ENCODE assay signal across 8 cellular contexts in the genomic region with DNA sequence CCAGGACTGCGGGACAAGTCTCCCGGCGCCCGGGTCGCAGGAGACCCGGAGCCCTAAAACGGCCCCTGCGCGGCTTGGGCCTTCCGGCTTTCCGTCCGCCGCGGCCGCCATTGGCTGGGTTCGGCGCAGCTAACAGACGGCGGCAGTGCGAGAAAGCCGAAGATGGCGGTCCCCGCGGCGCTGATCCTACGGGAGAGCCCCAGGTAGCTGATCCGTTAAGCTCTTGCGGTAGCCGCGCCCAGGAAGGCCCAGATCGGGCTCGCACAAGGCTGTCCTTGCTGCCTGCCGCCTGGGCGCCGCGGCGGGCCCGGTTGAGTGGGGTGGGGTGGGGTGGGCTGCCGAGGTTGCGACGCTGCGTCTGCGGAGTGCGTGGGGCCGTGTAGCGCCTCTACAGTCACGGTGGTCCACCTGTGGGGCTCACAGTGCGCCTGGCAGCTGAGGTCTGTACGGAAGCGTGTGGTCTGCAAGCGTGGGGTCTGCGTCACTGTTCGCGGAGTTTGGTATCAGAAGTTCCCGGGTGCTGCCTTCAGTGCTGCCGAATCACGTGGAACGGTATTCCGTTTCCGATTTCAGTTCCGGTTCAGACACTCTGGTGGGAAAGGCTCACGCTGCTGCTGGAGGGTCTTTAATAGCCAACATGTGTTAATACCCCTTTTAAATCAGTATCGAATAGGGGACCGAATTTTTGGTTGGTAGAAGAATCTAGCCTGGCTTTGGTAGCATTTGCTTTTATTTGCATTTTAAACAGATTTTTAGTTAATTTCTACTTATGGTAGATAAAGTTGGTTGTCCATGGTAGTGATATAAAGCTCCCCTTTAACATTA. TPM values are rescaled to one million over a fixed set of nuclear protein-coding genes. Genes with fewer than 3 reads are reported as not detected.
DNase-seq lines count a peak whose midpoint lies in the region; ATAC-seq and TF ChIP-seq lines count a peak whose summit lies in the region.

A gene (plus strand): TSS at position 135 of the 825 bp plus-strand sequence.

- TF ChIP-seq CTCF in dorsolateral prefrontal cortex (IDR thresholded peaks at IDR 0.05 in 54 of 56, conservative IDR thresholded peaks at IDR 0.05 in 2 of 56; ENCODE audit: low read depth in 1 of 56, partially characterized antibody in 56 of 56) (peak in 13 of 56 donors; percentile 5 to 35 (median 15)), right lobe of liver (IDR thresholded peaks at IDR 0.05) (no peak)

- intact Hi-C loops in dorsolateral prefrontal cortex (cut with DNase I) (no loop called here), right lobe of liver (cut with DNase I) (no loop called here)

- TF ChIP-seq POLR2A in right lobe of liver (IDR thresholded peaks at IDR 0.05): peak; percentile 69

- no peaks in the 10 kb centered on the region for H3K9me3 ChIP-seq in right lobe of liver

- peak; percentile 90 for ATAC-seq in GM19324 (IDR thresholded peaks at IDR 0.05; ENCODE audit: low FRiP score, unreplicated experiment)
- peak; percentile 92 for ATAC-seq in HG03460 (IDR thresholded peaks at IDR 0.05; ENCODE audit: unreplicated experiment)
- peak; percentile 92 to 95 (median 94) for ATAC-seq in right lobe of liver

- H3K27ac ChIP-seq in dorsolateral prefrontal cortex: peak within 1 kb of the TSS in 58 of 59 donors; percentile 51 to 95 (median 85)
- peak within 1 kb of the TSS; percentile 81 to 92 (median 85) for H3K27ac ChIP-seq in right lobe of liver

- peak in 13 of 14 donors; percentile 55 to 83 (median 75) for DNase-seq in C1 segment of cervical spinal cord (lab: John Stamatoyannopoulos, UW)
- DNase-seq in NCI-H774 (lab: John Stamatoyannopoulos, UW): peak; percentile 74
- DNase-seq in activated CD4-positive, alpha-beta T cell treated with anti-CD3 and anti-CD28 coated beads, Interleukin-2, amount 50 U/mL, for 48 hours: peak; percentile 71 to 77
- DNase-seq in dorsolateral prefrontal cortex: peak; percentile 66 to 90 (median 78)
- peak; percentile 81 to 86 (median 83) for DNase-seq in right lobe of liver
- DNase-seq in stimulated activated CD4-positive, alpha-beta T cell treated with anti-CD3 and anti-CD28 coated beads, Interleukin-4, amount 100 ng/mL, for 24 hours: peak; percentile 78

- H3K36me3 ChIP-seq in right lobe of liver: peaks cover 0 to 6% (median 0%) of the 10 kb centered on the region in 4 donors

- 2% methylated on average over 11 of the region's 64 CpGs for WGBS in right lobe of liver (ENCODE audit: insufficient coverage, low coverage, low lambda C conversion rate, missing lambda C conversion rate)

- H3K4me1 ChIP-seq in right lobe of liver: peaks cover 0 to 13% (median 1%) of the 10 kb centered on the region in 4 donors

- no peaks in the 10 kb centered on the region for H3K27me3 ChIP-seq in dorsolateral prefrontal cortex
- no peaks in the 10 kb centered on the region for H3K27me3 ChIP-seq in right lobe of liver

- H3K4me3 ChIP-seq in dorsolateral prefrontal cortex (peak within 1 kb of the TSS; percentile 62 to 97 (median 87)), right lobe of liver (peak within 1 kb of the TSS; percentile 78 to 81 (median 80))

RNA-seq across cellular contexts. Expression of the gene that starts here (rescaled TPM):
- total RNA-seq in dorsolateral prefrontal cortex (10 to 100 TPM; 18.5 to 41.6 (median 29.6) TPM), right lobe of liver (10 to 100 TPM; 11.1 to 16.2 (median 14.4) TPM)

Comparison
In these comparisons a context has a peak if more than half of its experiments do, and no peak if none do; other contexts are left out.
1. Peak in every context shown above with its lines: DNase-seq, ATAC-seq, H3K4me3 ChIP-seq and H3K27ac ChIP-seq.